In genomic region chr14:24273422-24273998, GRCh38 we compare ENCODE assay signal across 7 cellular contexts. TPM values are rescaled to one million over a fixed set of nuclear protein-coding genes. Genes with fewer than 3 reads are reported as not detected.
A peak's percentile ranks its signal among the peaks of the same experiment; 100 is the strongest.
DNase-seq lines count a peak whose midpoint lies in the region; ATAC-seq, FAIRE-seq and TF ChIP-seq lines count a peak whose summit lies in the region.

No MANE protein-coding gene starts in this region.

- no peaks in the 10 kb centered on the region for H3K9me2 ChIP-seq in Karpas-422 (replicated peaks; ENCODE audit: insufficient read depth, low read length)

- H3K36me3 ChIP-seq in Karpas-422 (ENCODE audit: insufficient read depth, low read length) = no peaks in the 10 kb centered on the region

- H3K27ac ChIP-seq in Karpas-422 (ENCODE audit: low read length) = peak overlapping the region; percentile 57

- H3K4me3 ChIP-seq in Karpas-422 (ENCODE audit: low read length) (peak overlapping the region; percentile 8; the same call in 1 of the 2 replicates), astrocyte of the cerebellum (ENCODE audit: low read depth, low read length) (no peak overlapping the region)

- H3K4me1 Mint-ChIP-seq in naive thymus-derived CD8-positive, alpha-beta T cell = peaks cover 33 to 63% (median 53%) of the 10 kb centered on the region in 4 donors

- H3K9me3 ChIP-seq in Karpas-422 (ENCODE audit: low read length) = no peaks in the 10 kb centered on the region

- H3K27me3 Mint-ChIP-seq in naive thymus-derived CD8-positive, alpha-beta T cell = no peaks in the 10 kb centered on the region

- peaks cover 26% of the 10 kb centered on the region for H3K79me2 ChIP-seq in Karpas-422 (ENCODE audit: low read length)

- H2AFZ ChIP-seq in Karpas-422 (ENCODE audit: low read length) = no peak overlapping the region

- TF ChIP-seq CTCF in D721Med (IDR thresholded peaks at IDR 0.05; ENCODE audit: insufficient read depth, missing control alignments) (peak; percentile 12), astrocyte of the cerebellum (IDR thresholded peaks at IDR 0.05; ENCODE audit: low read depth, low read length, missing control alignments) (peak; percentile 4)

- H3K27me3 ChIP-seq in Karpas-422 (ENCODE audit: low read length) = no peaks in the 10 kb centered on the region

- peaks cover 0 to 5% (median 0%) of the 10 kb centered on the region in 3 donors for H3K36me3 Mint-ChIP-seq in naive thymus-derived CD8-positive, alpha-beta T cell

- H3K9ac ChIP-seq in Karpas-422 (ENCODE audit: low read length) = peak overlapping the region; percentile 37

- in situ Hi-C loops in astrocyte of the cerebellum (cut with HindIII; ENCODE audit: low sequenced_read_pairs) = no loop called here

- H4K20me1 ChIP-seq in Karpas-422 (ENCODE audit: insufficient read depth, low read depth, low read length) = no peaks in the 10 kb centered on the region

- ATAC-seq in naive thymus-derived CD8-positive, alpha-beta T cell = no peak
- ATAC-seq in GM21367 (IDR thresholded peaks at IDR 0.05; ENCODE audit: unreplicated experiment) = no peak

- H3K9me3 Mint-ChIP-seq in naive thymus-derived CD8-positive, alpha-beta T cell = no peaks in the 10 kb centered on the region

- peak overlapping the region in 9 of 10 donors; percentile 78 to 100 (median 98) for H3K27ac Mint-ChIP-seq in naive thymus-derived CD8-positive, alpha-beta T cell

- POLR2A ChIA-PET in naive thymus-derived CD8-positive, alpha-beta T cell (lab: Charles Lee) = interaction anchor here (0.7 to 1.8 kb wide), 4 partner anchors 27 to 159 kb away, joined by 3 to 7 read pairs (median 4); partner anchors contain the start of genes DCAF11, NOP9, NRL and TINF2

- peak; percentile 60 for DNase-seq in D721Med (ENCODE audit: insufficient read length, low spot score)
- peak; percentile 73 for DNase-seq in Karpas-422
- DNase-seq in astrocyte of the cerebellum (ENCODE audit: low read depth) = no peak
- peak in 1 of 10 donors; percentile 26 for DNase-seq in naive thymus-derived CD8-positive, alpha-beta T cell
- no peak for DNase-seq in NCI-H510A (lab: John Stamatoyannopoulos, UW)
- no peak for DNase-seq in stimulated activated CD4-positive, alpha-beta T cell treated with anti-CD3 and anti-CD28 coated beads, Interleukin-4, amount 100 ng/mL, for 24 hours

- peak overlapping the region; percentile 96 for H3K4me2 ChIP-seq in Karpas-422 (ENCODE audit: low read depth, low read length, poor library complexity, severe bottlenecking)

- peaks cover 53% of the 10 kb centered on the region for H3K4me1 ChIP-seq in Karpas-422 (ENCODE audit: low read length)

- peak overlapping the region in 4 of 10 donors; percentile 2 to 36 (median 10) for H3K4me3 Mint-ChIP-seq in naive thymus-derived CD8-positive, alpha-beta T cell

- no peak for FAIRE-seq in D721Med (lab: Jason Lieb, UNC)

RNA-seq across cellular contexts. Expression of gene RABGGTA, which starts 2.1 kb away (rescaled TPM):
- total RNA-seq in Karpas-422 (2014; rRNA removed; shearing (Covaris generic); ENCODE audit: low replicate concordance) = 45.1 and 64.1 TPM in 2 replicates
- 10 to 100 TPM; 43.3 to 46.5 TPM for total RNA-seq in naive thymus-derived CD8-positive, alpha-beta T cell
- 10 to 100 TPM; 12.7 to 22.1 (median 20.4) TPM for polyA plus RNA-seq in naive thymus-derived CD8-positive, alpha-beta T cell

RNA-seq across cellular contexts. Expression of gene TGM1, which starts 10.5 kb away (rescaled TPM):
- 1.3 and 5.2 TPM in 2 replicates for total RNA-seq in Karpas-422 (2014; rRNA removed; shearing (Covaris generic); ENCODE audit: low replicate concordance)
- total RNA-seq in naive thymus-derived CD8-positive, alpha-beta T cell = 1 to 10 TPM; 6.5 to 6.9 TPM
- under 1 TPM in 1 of 3 donors, not detected in 2; 0.13 TPM for polyA plus RNA-seq in naive thymus-derived CD8-positive, alpha-beta T cell

RNA-seq across cellular contexts. Expression of gene DHRS1, which starts 26.1 kb away (rescaled TPM):
- 27.1 and 35.9 TPM in 2 replicates for total RNA-seq in Karpas-422 (2014; rRNA removed; shearing (Covaris generic); ENCODE audit: low replicate concordance)
- total RNA-seq in naive thymus-derived CD8-positive, alpha-beta T cell = 10 to 100 TPM; 27.5 to 34.2 TPM
- 10 to 100 TPM; 19.6 to 22.4 (median 20.8) TPM for polyA plus RNA-seq in naive thymus-derived CD8-positive, alpha-beta T cell

RNA-seq across cellular contexts. Expression of gene NOP9, which starts 26.1 kb away (rescaled TPM):
- total RNA-seq in Karpas-422 (2014; rRNA removed; shearing (Covaris generic); ENCODE audit: low replicate concordance) = 42.0 and 44.7 TPM in 2 replicates
- total RNA-seq in naive thymus-derived CD8-positive, alpha-beta T cell = 10 to 100 TPM; 21.8 to 25.8 TPM
- polyA plus RNA-seq in naive thymus-derived CD8-positive, alpha-beta T cell = 1 to 10 TPM; 1.3 to 2.2 (median 1.6) TPM

RNA-seq across cellular contexts. Expression of gene TINF2, which starts 31.1 kb away (rescaled TPM):
- 81.1 and 104 TPM in 2 replicates for total RNA-seq in Karpas-422 (2014; rRNA removed; shearing (Covaris generic); ENCODE audit: low replicate concordance)
- total RNA-seq in naive thymus-derived CD8-positive, alpha-beta T cell = 100 to 1,000 TPM; 125 to 136 TPM
- polyA plus RNA-seq in naive thymus-derived CD8-positive, alpha-beta T cell = 100 to 1,000 TPM; 116 to 154 (median 150) TPM

Comparison
In these comparisons a context has a peak if more than half of its experiments do, and no peak if none do; other contexts are left out.
1. DNase-seq: peak in D721Med (single experiment) and Karpas-422 (single experiment); none in astrocyte of the cerebellum (single experiment), NCI-H510A (single experiment) and stimulated activated CD4-positive, alpha-beta T cell treated with anti-CD3 and anti-CD28 coated beads, Interleukin-4, amount 100 ng/mL, for 24 hours (single experiment).